ENCODE assay signal across 11 cellular contexts in the genomic region with DNA sequence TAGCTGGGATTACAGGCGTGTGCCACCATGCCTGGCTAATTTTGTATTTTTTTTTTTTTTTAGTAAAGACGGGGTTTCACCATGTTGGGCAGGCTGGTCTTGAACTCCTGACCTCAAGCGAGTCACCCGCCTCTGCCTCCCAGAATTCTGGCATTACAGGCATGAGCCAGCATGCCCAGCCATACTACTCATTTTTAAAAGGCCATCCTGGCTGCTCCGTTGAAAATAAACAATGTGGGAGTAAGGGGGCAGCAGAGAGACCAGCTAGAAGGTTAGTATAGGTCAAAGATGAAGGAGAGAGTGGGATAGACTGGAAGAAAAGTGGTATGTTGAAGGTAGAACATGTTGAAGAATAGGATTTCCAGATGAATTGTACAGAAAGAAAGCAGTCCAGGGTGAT. TPM values are rescaled to one million over a fixed set of nuclear protein-coding genes. Genes with fewer than 3 reads are reported as not detected.
DNase-seq lines count a peak whose midpoint lies in the region; ATAC-seq, FAIRE-seq and TF ChIP-seq lines count a peak whose summit lies in the region.
"Had no signal": no experiment of that assay in that cellular context is flagged by ENCODE, and none has a peak within 500 bp of the region (broad histone marks: within the 10 kb centered on the region; RNA-seq: fewer than 3 reads in every experiment).

No MANE protein-coding gene starts in this region.

- no peak overlapping the region for H3K4me3 ChIP-seq in DND-41 (ENCODE audit: low read depth in 1 of 2, low read length in 2 of 2)
- no peak overlapping the region for H3K4me3 ChIP-seq in keratinocyte (ENCODE audit: control insufficient read depth in 2 of 3, extremely low read depth in 1 of 3, insufficient read depth in 2 of 3, low read depth in 1 of 3, low read length in 3 of 3)
- H3K4me3 ChIP-seq: ascending aorta, psoas muscle had no signal

- no peaks in the 10 kb centered on the region for H3K79me2 ChIP-seq in DND-41 (ENCODE audit: insufficient read depth, low read length)
- no peaks in the 10 kb centered on the region for H3K79me2 ChIP-seq in keratinocyte (ENCODE audit: control insufficient read depth, insufficient read depth, low read length)

- H4K20me1 ChIP-seq in DND-41 (ENCODE audit: insufficient read depth, low read length), result no peaks in the 10 kb centered on the region
- H4K20me1 ChIP-seq in keratinocyte (ENCODE audit: control insufficient read depth, extremely low read depth, insufficient read depth, low read length), result no peaks in the 10 kb centered on the region

- H3K9me3 Mint-ChIP-seq in WTC11, result no peaks in the 10 kb centered on the region

- FAIRE-seq in keratinocyte (lab: Jason Lieb, UNC), result no peak

- H3K27me3 ChIP-seq in DND-41 (ENCODE audit: insufficient read depth, low read length, poor library complexity), result no peaks in the 10 kb centered on the region
- no peaks in the 10 kb centered on the region for H3K27me3 ChIP-seq in keratinocyte (ENCODE audit: control insufficient read depth, extremely low read depth, insufficient read depth, low read length)
- H3K27me3 ChIP-seq: ascending aorta had no signal

- no peaks in the 10 kb centered on the region for H3K4me1 ChIP-seq in DND-41 (ENCODE audit: insufficient read depth, low read length)
- no peaks in the 10 kb centered on the region for H3K4me1 ChIP-seq in keratinocyte (ENCODE audit: control insufficient read depth, extremely low read depth, insufficient read depth, low read length)
- H3K4me1 ChIP-seq: ascending aorta, psoas muscle had no signal

- H3K36me3 ChIP-seq in DND-41 (ENCODE audit: insufficient read depth, low read length) (no peaks in the 10 kb centered on the region), keratinocyte (ENCODE audit: control insufficient read depth in 2 of 2, extremely low read depth in 1 of 2, insufficient read depth in 2 of 2, low read length in 2 of 2) (no peaks in the 10 kb centered on the region)
- H3K36me3 ChIP-seq: ascending aorta had no signal

- CTCF ChIA-PET in WTC11 (lab: Charles Lee), result interaction anchor here (0.6 to 1.7 kb wide), 10 partner anchors 10 to 359 kb away, joined by 3 to 7 read pairs (median 3); no protein-coding TSS in a partner anchor

- H3K27ac ChIP-seq in DND-41 (ENCODE audit: low read length), result no peak overlapping the region
- no peak overlapping the region for H3K27ac ChIP-seq in keratinocyte (ENCODE audit: control insufficient read depth, insufficient read depth, low read length)
- H3K27ac ChIP-seq: ascending aorta, HL-60, psoas muscle had no signal

- H3K9ac ChIP-seq in DND-41 (ENCODE audit: low read depth, low read length) (no peak overlapping the region), keratinocyte (ENCODE audit: control insufficient read depth, extremely low read depth, insufficient read depth, low read length) (no peak overlapping the region)

- DNase-seq in DND-41 (no peak), HuH-7 (ENCODE audit: low spot score) (peak; percentile 36), WTC11 (ENCODE audit: low spot score) (peak; percentile 42), keratinocyte (ENCODE audit: low read depth, low spot score) (no peak), NCI-H1694 treated with DMSO at 0.1 percent for 48 hours (lab: John Stamatoyannopoulos, UW) (no peak)
- DNase-seq: psoas muscle had no signal

- POLR2A ChIA-PET in WTC11 (lab: Charles Lee), result no interaction called here

- H2AFZ ChIP-seq in DND-41 (ENCODE audit: low read depth, low read length) (no peak overlapping the region), keratinocyte (ENCODE audit: control insufficient read depth, low read length) (no peak overlapping the region)

- no peak overlapping the region for H3K4me3 Mint-ChIP-seq in WTC11

- H3K9me1 ChIP-seq in keratinocyte (ENCODE audit: control insufficient read depth, extremely low read depth, insufficient read depth, low read length), result no peaks in the 10 kb centered on the region

- peaks cover 14% of the 10 kb centered on the region for H3K27me3 Mint-ChIP-seq in WTC11 (ENCODE audit: low read depth)

- TF ChIP-seq CTCF in DND-41 (IDR thresholded peaks at IDR 0.05; ENCODE audit: borderline replicate concordance, extremely low read depth, low read length, poor library complexity, severe bottlenecking) (peak; percentile 13), WTC11 (IDR thresholded peaks at IDR 0.05) (no peak), keratinocyte (optimal IDR thresholded peaks at IDR 0.05 in 1 of 3, IDR thresholded peaks at IDR 0.05 in 1 of 3, conservative IDR thresholded peaks at IDR 0.05 in 1 of 3; ENCODE audit: extremely low read depth in 1 of 3, insufficient read depth in 2 of 3, low read length in 3 of 3) (peak; percentile 18 to 27 (median 22))

- no peak overlapping the region for H3K4me2 ChIP-seq in DND-41 (ENCODE audit: insufficient read depth, low read length)
- H3K4me2 ChIP-seq in keratinocyte (ENCODE audit: control insufficient read depth, extremely low read depth, insufficient read depth, low read depth, low read length), result no peak overlapping the region

- no peaks in the 10 kb centered on the region for H3K4me1 Mint-ChIP-seq in WTC11

- no peak for ATAC-seq in DND-41 (ENCODE audit: insufficient read depth, low read depth)
- peak; percentile 98 for ATAC-seq in WTC11
- no peak for ATAC-seq in GM21447 (IDR thresholded peaks at IDR 0.05; ENCODE audit: unreplicated experiment)
- no peak for ATAC-seq in GM19452 (IDR thresholded peaks at IDR 0.05; ENCODE audit: unreplicated experiment)
- no peak for ATAC-seq in HG03442 (IDR thresholded peaks at IDR 0.05; ENCODE audit: unreplicated experiment)
- ATAC-seq: psoas muscle had no signal

- H3K9me3 ChIP-seq in DND-41 (ENCODE audit: insufficient read depth, low read length, severe bottlenecking) (no peaks in the 10 kb centered on the region), keratinocyte (ENCODE audit: control insufficient read depth, low read depth, low read length) (no peaks in the 10 kb centered on the region)
- H3K9me3 ChIP-seq: ascending aorta, psoas muscle had no signal

- H3K36me3 Mint-ChIP-seq in WTC11, result no peaks in the 10 kb centered on the region

- dilution Hi-C loops in keratinocyte (cut with MboI; ENCODE audit: extremely low pct_ligation_motif_present, low sequenced_read_pairs), result no loop called here

- H3K27ac Mint-ChIP-seq in WTC11, result no peak overlapping the region

TF ChIP-seq in WTC11, 78 proteins besides CTCF, POLR2A, EP300 and RAD21:
- TF ChIP-seq, protein P1, sequence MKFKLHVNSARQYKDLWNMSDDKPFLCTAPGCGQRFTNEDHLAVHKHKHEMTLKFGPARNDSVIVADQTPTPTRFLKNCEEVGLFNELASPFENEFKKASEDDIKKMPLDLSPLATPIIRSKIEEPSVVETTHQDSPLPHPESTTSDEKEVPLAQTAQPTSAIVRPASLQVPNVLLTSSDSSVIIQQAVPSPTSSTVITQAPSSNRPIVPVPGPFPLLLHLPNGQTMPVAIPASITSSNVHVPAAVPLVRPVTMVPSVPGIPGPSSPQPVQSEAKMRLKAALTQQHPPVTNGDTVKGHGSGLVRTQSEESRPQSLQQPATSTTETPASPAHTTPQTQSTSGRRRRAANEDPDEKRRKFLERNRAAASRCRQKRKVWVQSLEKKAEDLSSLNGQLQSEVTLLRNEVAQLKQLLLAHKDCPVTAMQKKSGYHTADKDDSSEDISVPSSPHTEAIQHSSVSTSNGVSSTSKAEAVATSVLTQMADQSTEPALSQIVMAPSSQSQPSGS (CRISPR knock-in tag; IDR thresholded peaks at IDR 0.05; ENCODE audit: borderline replicate concordance, low read depth), result no peak

RNA-seq across cellular contexts. Expression of a gene that starts 17.6 kb away (rescaled TPM):
- 38.5 to 41.5 TPM (median 39.4 TPM) in 3 replicates for total RNA-seq in WTC11 (2021)
- polyA plus RNA-seq in keratinocyte, result 12.1 to 27.5 TPM (median 23.0 TPM) in 3 replicates
- 20.4 TPM for polyA plus RNA-seq in keratinocyte (2011; ENCODE audit: low read depth)
- polyA plus RNA-seq in keratinocyte (2011; cell fraction: cytosol; rRNA removed), result 13.2 and 23.7 TPM in 2 replicates
- polyA plus RNA-seq in keratinocyte (2011; cell fraction: nucleus; rRNA removed), result 13.2 and 18.1 TPM in 2 replicates
- 12.8 and 13.6 TPM in 2 replicates for polyA plus RNA-seq in keratinocyte (2012; ENCODE audit: low replicate concordance)
- polyA minus RNA-seq in keratinocyte, result 4.8 to 18.2 TPM (median 8.4 TPM) in 3 replicates
- 18.6 TPM for polyA minus RNA-seq in keratinocyte (2011; cell fraction: cytosol; rRNA and poly(A)+ RNA removed)
- 8.4 and 18.7 TPM in 2 replicates for polyA minus RNA-seq in keratinocyte (2011; cell fraction: nucleus; rRNA and poly(A)+ RNA removed)

RNA-seq across cellular contexts. Expression of a gene that starts 51.6 kb away (rescaled TPM):
- total RNA-seq in WTC11 (2021), result 47.8 to 53.8 TPM (median 51.1 TPM) in 3 replicates
- 24.3 to 49.7 TPM (median 35.1 TPM) in 3 replicates for polyA plus RNA-seq in keratinocyte
- 7.3 TPM for polyA plus RNA-seq in keratinocyte (2011; ENCODE audit: low read depth)
- polyA plus RNA-seq in keratinocyte (2011; cell fraction: cytosol; rRNA removed), result 10.9 and 21.5 TPM in 2 replicates
- 48.3 and 61.2 TPM in 2 replicates for polyA plus RNA-seq in keratinocyte (2011; cell fraction: nucleus; rRNA removed)
- 14.8 and 24.7 TPM in 2 replicates for polyA plus RNA-seq in keratinocyte (2012; ENCODE audit: low replicate concordance)
- 37.3 to 116 TPM (median 94.5 TPM) in 3 replicates for polyA minus RNA-seq in keratinocyte
- 30.1 TPM for polyA minus RNA-seq in keratinocyte (2011; cell fraction: cytosol; rRNA and poly(A)+ RNA removed)
- polyA minus RNA-seq in keratinocyte (2011; cell fraction: nucleus; rRNA and poly(A)+ RNA removed), result 95.4 and 156 TPM in 2 replicates

Comparison
In these comparisons a context has a peak if more than half of its experiments do, and no peak if none do; other contexts are left out.
1. DNase-seq: peak in HuH-7 (single experiment) and WTC11 (single experiment); none in DND-41 (single experiment), keratinocyte (single experiment) and NCI-H1694 treated with DMSO at 0.1 percent for 48 hours (single experiment).